In genomic region chr17:7717756-7718350, GRCh38 we compare ENCODE assay signal across 1 cellular context.
TF ChIP-seq lines count a peak whose summit lies in the region.

No MANE protein-coding gene starts in this region.

TF ChIP-seq in H1, 55 proteins besides CTCF, POLR2A, EP300 and RAD21 (continued from another document):
- TF ChIP-seq KDM1A (IDR thresholded peaks at IDR 0.05; ENCODE audit: borderline replicate concordance, low read length): no peak
- TF ChIP-seq E2F6 (IDR thresholded peaks at IDR 0.05): no peak
- no peak for TF ChIP-seq USF2 (IDR thresholded peaks at IDR 0.05; ENCODE audit: low read length)
- TF ChIP-seq BACH1 (IDR thresholded peaks at IDR 0.05; ENCODE audit: low read length): no peak
- TF ChIP-seq CBX5 (IDR thresholded peaks at IDR 0.05; ENCODE audit: low read depth, low read length): no peak
- TF ChIP-seq MAX (IDR thresholded peaks at IDR 0.05): no peak
- no peak for TF ChIP-seq POU5F1 (IDR thresholded peaks at IDR 0.05; ENCODE audit: low read depth, low read length)
- peak in 1 of 2 experiments; percentile 67; a peak in 1 of 4 replicates for TF ChIP-seq SIN3A (conservative IDR thresholded peaks at IDR 0.05 in 1 of 2, IDR thresholded peaks at IDR 0.05 in 1 of 2; ENCODE audit: low read depth in 1 of 2, low read length in 2 of 2)
- TF ChIP-seq SAP30 (IDR thresholded peaks at IDR 0.05; ENCODE audit: insufficient read depth, insufficient replicate concordance, low read length): peak; percentile 94
- TF ChIP-seq GTF2F1 (IDR thresholded peaks at IDR 0.05; ENCODE audit: borderline replicate concordance, low read depth, low read length): no peak
